In the genomic region with DNA sequence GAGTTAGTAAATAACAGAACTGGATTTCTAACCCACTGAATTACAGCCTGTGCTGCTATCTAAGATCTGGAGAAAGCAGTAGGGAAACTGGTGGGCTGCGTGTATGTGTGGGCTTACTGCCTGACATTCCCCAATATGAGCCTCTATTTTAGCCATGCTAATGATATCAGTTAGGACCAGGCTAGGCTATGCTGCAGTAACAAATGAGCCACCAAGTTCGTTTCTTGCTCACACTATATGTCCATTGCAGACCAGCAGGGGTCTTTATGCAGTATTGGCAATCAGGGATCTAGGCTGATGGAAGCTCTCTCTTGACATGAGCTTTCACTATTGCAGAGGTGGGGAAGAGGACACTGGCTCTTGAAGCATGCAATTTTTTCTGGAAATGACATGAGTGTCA, we compare ENCODE assay signal across 25 cellular contexts. TPM values are rescaled to one million over a fixed set of nuclear protein-coding genes. Genes with fewer than 3 reads are reported as not detected.
DNase-seq lines count a peak whose midpoint lies in the region; ATAC-seq, FAIRE-seq and TF ChIP-seq lines count a peak whose summit lies in the region.
"Had no signal": no experiment of that assay in that cellular context is flagged by ENCODE, and none has a peak within 500 bp of the region (broad histone marks: within the 10 kb centered on the region; RNA-seq: fewer than 3 reads in every experiment).

No MANE protein-coding gene starts in this region.

- H3K4me2 ChIP-seq in HepG2 (ENCODE audit: low read depth, low read length) (no peak overlapping the region), OCI-LY7 (ENCODE audit: low read length) (no peak overlapping the region)
- H3K4me2 ChIP-seq: A549; BLaER1 treated with 17β-estradiol and CSF1 and Interleukin-3, amounts not matched to agents 10 nM and 100 nM had no signal

- H3K9me3 ChIP-seq in HepG2 (ENCODE audit: low read length) (no peaks in the 10 kb centered on the region), right lobe of liver (no peaks in the 10 kb centered on the region), OCI-LY7 (ENCODE audit: low read length) (no peaks in the 10 kb centered on the region)
- H3K9me3 ChIP-seq: A549; BLaER1 treated with 17β-estradiol and CSF1 and Interleukin-3, amounts not matched to agents 10 nM and 100 nM; Caco-2 had no signal

- no peak for TF ChIP-seq POLR2A in HepG2 (IDR thresholded peaks at IDR 0.05; ENCODE audit: insufficient read depth in 1 of 2, low read depth in 2 of 2, low read length in 2 of 2)
- no peak for TF ChIP-seq POLR2A in right lobe of liver (IDR thresholded peaks at IDR 0.05)

- no peak for TF ChIP-seq CTCF in HepG2 (CRISPR knock-in tag; IDR thresholded peaks at IDR 0.05)
- TF ChIP-seq CTCF in right lobe of liver (IDR thresholded peaks at IDR 0.05), result no peak
- no peak for TF ChIP-seq CTCF in VCaP (conservative IDR thresholded peaks at IDR 0.05)
- TF ChIP-seq CTCF in brain microvascular endothelial cell (IDR thresholded peaks at IDR 0.05; ENCODE audit: low read depth, low read length, missing control alignments), result peak; percentile 8
- no peak for TF ChIP-seq CTCF in OCI-LY7 (conservative IDR thresholded peaks at IDR 0.05; ENCODE audit: low read length)

- H3K9me3 Mint-ChIP-seq in immature natural killer cell, result no peaks in the 10 kb centered on the region
- H3K9me3 Mint-ChIP-seq: CD4-positive, alpha-beta T cell; CD8-positive, alpha-beta T cell had no signal

- no peaks in the 10 kb centered on the region for H3K79me2 ChIP-seq in HepG2 (ENCODE audit: insufficient read depth, low read length)
- H3K79me2 ChIP-seq in OCI-LY7 (ENCODE audit: insufficient read depth, low read depth, low read length), result no peaks in the 10 kb centered on the region

- intact Hi-C loops in HepG2 (cut with micrococcal nuclease; ENCODE audit: unreplicated experiment) (no loop called here), right lobe of liver (cut with DNase I) (no loop called here), OCI-LY7 (cut with micrococcal nuclease; ENCODE audit: unreplicated experiment) (no loop called here)

- DNase-seq in HepG2 (ENCODE audit: low spot score) (no peak), right lobe of liver (no peak), brain microvascular endothelial cell (no peak), NCI-H1105 (lab: John Stamatoyannopoulos, UW) (no peak), immature natural killer cell (no peak), OCI-LY7 (ENCODE audit: low spot score) (no peak)
- DNase-seq: AML-193; Calu3; CD4-positive, alpha-beta T cell; CD8-positive, alpha-beta T cell; DMS53; DMS79; DND-41; EL; GDM1 had no signal

- no peak overlapping the region for H2AFZ ChIP-seq in HepG2 (ENCODE audit: low read length)
- no peak overlapping the region for H2AFZ ChIP-seq in OCI-LY7 (ENCODE audit: low read length)

- no peaks in the 10 kb centered on the region for H3K4me1 Mint-ChIP-seq in immature natural killer cell
- H3K4me1 Mint-ChIP-seq: B cell had no signal

- BruUV-seq in HepG2 (replicated peaks; lab: Mats Ljungman, UMichigan) (no TSS peak), OCI-LY7 (replicated peaks; lab: Mats Ljungman, UMichigan) (no TSS peak)

- H3K36me3 ChIP-seq in HepG2 (replicated peaks in 1 of 2; ENCODE audit: control insufficient read depth in 1 of 2, insufficient read depth in 2 of 2, low read length in 2 of 2) (no peaks in the 10 kb centered on the region), right lobe of liver (no peaks in the 10 kb centered on the region), brain microvascular endothelial cell (replicated peaks) (no peaks in the 10 kb centered on the region), OCI-LY7 (ENCODE audit: insufficient read depth, low read length) (no peaks in the 10 kb centered on the region)
- H3K36me3 ChIP-seq: BLaER1 treated with 17β-estradiol and CSF1 and Interleukin-3, amounts not matched to agents 10 nM and 100 nM had no signal

- H3K4me1 ChIP-seq in HepG2 (ENCODE audit: insufficient read depth, low read length), result peaks cover 10% of the 10 kb centered on the region
- peaks cover 0 to 3% (median 0%) of the 10 kb centered on the region in 4 donors for H3K4me1 ChIP-seq in right lobe of liver
- H3K4me1 ChIP-seq in OCI-LY7 (ENCODE audit: insufficient read depth, low read length, poor library complexity, severe bottlenecking), result no peaks in the 10 kb centered on the region
- H3K4me1 ChIP-seq: A549 had no signal

- WGBS in HepG2 (ENCODE audit: low lambda C conversion rate), result 36% methylated on average over 2 of the region's 2 CpGs
- WGBS in right lobe of liver (ENCODE audit: insufficient coverage, low coverage, low lambda C conversion rate, missing lambda C conversion rate), result 66% methylated on average over 2 of the region's 2 CpGs

- H4K20me1 ChIP-seq in HepG2 (ENCODE audit: insufficient read depth, low read length), result no peaks in the 10 kb centered on the region
- no peaks in the 10 kb centered on the region for H4K20me1 ChIP-seq in OCI-LY7 (ENCODE audit: insufficient read depth, low read length)
- H4K20me1 ChIP-seq: BLaER1 treated with 17β-estradiol and CSF1 and Interleukin-3, amounts not matched to agents 10 nM and 100 nM had no signal

- POLR2A ChIA-PET in HepG2 (lab: Yijun Ruan, JAX) (no interaction called here), OCI-LY7 (lab: Charles Lee) (no interaction called here)

- no peak for ATAC-seq in HepG2
- no peak for ATAC-seq in right lobe of liver
- ATAC-seq: A549; CD8-positive, alpha-beta T cell had no signal

- CTCF ChIA-PET in HepG2 (lab: Yijun Ruan, JAX; ENCODE audit: low intra/inter-chr PET ratio, low total read pairs) (no interaction called here), OCI-LY7 (lab: Charles Lee; ENCODE audit: unreplicated experiment) (no interaction called here)

- TF ChIP-seq EP300 in HepG2 (IDR thresholded peaks at IDR 0.05; ENCODE audit: low read depth in 2 of 2, low read length in 2 of 2) (no peak), HepG2 (CRISPR knock-in tag; IDR thresholded peaks at IDR 0.05; ENCODE audit: borderline replicate concordance) (no peak)

- peaks cover 0 to 9% (median 9%) of the 10 kb centered on the region in 3 donors for H3K27me3 Mint-ChIP-seq in immature natural killer cell (ENCODE audit: low read depth in 3 of 3)
- H3K27me3 Mint-ChIP-seq: CD4-positive, alpha-beta T cell had no signal

- H3K27ac Mint-ChIP-seq in immature natural killer cell, result no peak overlapping the region
- H3K27ac Mint-ChIP-seq: B cell; CD4-positive, alpha-beta T cell; CD8-positive, alpha-beta T cell had no signal

- no peak for TF ChIP-seq RAD21 in HepG2 (CRISPR knock-in tag; IDR thresholded peaks at IDR 0.05)

- no peaks in the 10 kb centered on the region for H3K36me3 Mint-ChIP-seq in immature natural killer cell
- H3K36me3 Mint-ChIP-seq: CD8-positive, alpha-beta T cell had no signal

- H3K27ac ChIP-seq in HepG2 (ENCODE audit: extremely low read length, insufficient read depth, low read length) (no peak overlapping the region), right lobe of liver (no peak overlapping the region), VCaP (peak overlapping the region; percentile 40; the same call in 1 of the 2 replicates), brain microvascular endothelial cell (no peak overlapping the region), OCI-LY7 (ENCODE audit: low read depth, low read length, poor library complexity, severe bottlenecking) (no peak overlapping the region)
- H3K27ac ChIP-seq: 22Rv1; A549; BLaER1 treated with 17β-estradiol and CSF1 and Interleukin-3, amounts not matched to agents 10 nM and 100 nM; C4-2B had no signal

- FAIRE-seq in HepG2 (lab: Jason Lieb, UNC), result no peak
- FAIRE-seq: A549, D721Med, GM12891, GM19239 had no signal

- in situ Hi-C loops in HepG2 (cut with HindIII; ENCODE audit: extremely low pct_ligation_motif_present, low pct_unique_long_range_greater_than_20kb), result no loop called here
- in situ Hi-C loops in brain microvascular endothelial cell (cut with HindIII; ENCODE audit: low pct_ligation_motif_present, low sequenced_read_pairs), result no loop called here

- H3K9ac ChIP-seq in HepG2 (ENCODE audit: insufficient read depth, low read depth, low read length), result no peak overlapping the region
- H3K9ac ChIP-seq: BLaER1 treated with 17β-estradiol and CSF1 and Interleukin-3, amounts not matched to agents 10 nM and 100 nM had no signal

- H3K27me3 ChIP-seq in HepG2 (ENCODE audit: control insufficient read depth in 1 of 2, insufficient read depth in 2 of 2, low read length in 2 of 2), result 0 out of 5 replicates have a peak, but pooled peaks cover 0 to 6% of the 10 kb centered on the region in 2 experiments
- H3K27me3 ChIP-seq in right lobe of liver, result no peaks in the 10 kb centered on the region
- H3K27me3 ChIP-seq in brain microvascular endothelial cell (replicated peaks), result no peaks in the 10 kb centered on the region
- H3K27me3 ChIP-seq: BLaER1 treated with 17β-estradiol and CSF1 and Interleukin-3, amounts not matched to agents 10 nM and 100 nM had no signal

- no peaks in the 10 kb centered on the region for H3K9me2 ChIP-seq in OCI-LY7 (ENCODE audit: insufficient read depth, low read length)

- H3K4me3 Mint-ChIP-seq in immature natural killer cell, result no peak overlapping the region
- H3K4me3 Mint-ChIP-seq: B cell; CD4-positive, alpha-beta T cell; CD8-positive, alpha-beta T cell had no signal

- H3K4me3 ChIP-seq in HepG2 (replicated peaks in 1 of 3; ENCODE audit: insufficient read depth in 1 of 3, low read depth in 2 of 3, low read length in 3 of 3) (no peak overlapping the region), right lobe of liver (no peak overlapping the region), brain microvascular endothelial cell (ENCODE audit: low read depth, low read length) (no peak overlapping the region), OCI-LY7 (ENCODE audit: low read depth, low read length, poor library complexity, severe bottlenecking) (no peak overlapping the region)
- H3K4me3 ChIP-seq: A549; BLaER1 treated with 17β-estradiol and CSF1 and Interleukin-3, amounts not matched to agents 10 nM and 100 nM had no signal

RNA-seq across cellular contexts. Expression of gene FOS, which starts 40.4 kb away (rescaled TPM):
- total RNA-seq in HepG2 (2016; rRNA removed; fragmentation: Illumina TruSeq; extraction: Trizol) (4.3 and 24.2 TPM in 2 replicates), right lobe of liver (100 to 1,000 TPM in 1 of 6 experiments, 10 to 100 TPM in 4, 1 to 10 TPM in 1; 9.9 to 151 (median 49.5) TPM), OCI-LY7 (2022) (3.3 and 4.6 TPM in 2 replicates)
- total RNA-seq in HepG2 (2016; cell fraction: cytosol; rRNA removed; fragmentation: Illumina TruSeq; extraction: Trizol; ENCODE audit: low read depth), result 2.5 and 3.0 TPM in 2 replicates
- 3.4 and 28.3 TPM in 2 replicates for total RNA-seq in HepG2 (2016; cell fraction: insoluble cytoplasmic fraction; rRNA removed; fragmentation: Illumina TruSeq; extraction: Trizol)
- 2.8 and 4.2 TPM in 2 replicates for total RNA-seq in HepG2 (2016; cell fraction: membrane; rRNA removed; fragmentation: Illumina TruSeq; extraction: Trizol)
- total RNA-seq in HepG2 (2016; cell fraction: nucleus; rRNA removed; fragmentation: Illumina TruSeq; extraction: Trizol), result 64.4 and 68.6 TPM in 2 replicates
- polyA plus RNA-seq in HepG2 (2011; rRNA removed) (15.9 and 26.2 TPM in 2 replicates), immature natural killer cell (100 to 1,000 TPM; 525 to 765 (median 608) TPM)
- polyA plus RNA-seq in HepG2 (2011; cell fraction: cytosol; rRNA removed), result 8.8 and 9.0 TPM in 2 replicates
- polyA plus RNA-seq in HepG2 (2011; cell fraction: nucleus; rRNA removed), result 83.8 and 92.0 TPM in 2 replicates
- polyA plus RNA-seq in HepG2 (2012), result 4.3 and 4.8 TPM in 2 replicates
- 1.2 and 1.8 TPM in 2 replicates for polyA plus RNA-seq in HepG2 (2016; cell fraction: cytosol; fragmentation: Illumina TruSeq; extraction: Trizol; ENCODE audit: low read depth)
- 5.5 and 10.0 TPM in 2 replicates for polyA plus RNA-seq in HepG2 (2016; cell fraction: insoluble cytoplasmic fraction; fragmentation: Illumina TruSeq; extraction: Trizol; ENCODE audit: low read depth)
- polyA plus RNA-seq in HepG2 (2016; cell fraction: membrane; fragmentation: Illumina TruSeq; extraction: Trizol; ENCODE audit: low read depth), result 2.1 and 3.4 TPM in 2 replicates
- polyA plus RNA-seq in HepG2 (2016; cell fraction: nucleus; fragmentation: Illumina TruSeq; extraction: Trizol; ENCODE audit: insufficient read depth, low read depth), result 101 and 123 TPM in 2 replicates
- polyA minus RNA-seq in HepG2 (2011; rRNA and poly(A)+ RNA removed; ENCODE audit: low replicate concordance), result 58.4 and 70.4 TPM in 2 replicates
- 11.7 and 16.7 TPM in 2 replicates for polyA minus RNA-seq in HepG2 (2011; cell fraction: cytosol; rRNA and poly(A)+ RNA removed)
- polyA minus RNA-seq in HepG2 (2011; cell fraction: nucleus; rRNA and poly(A)+ RNA removed), result 128 and 149 TPM in 2 replicates
- 12.4 and 16.9 TPM in 2 replicates for total RNA-seq in OCI-LY7 (2014; rRNA removed; shearing (Covaris generic))
